13 cellular contexts compared by ENCODE assay signal in the genomic region with DNA sequence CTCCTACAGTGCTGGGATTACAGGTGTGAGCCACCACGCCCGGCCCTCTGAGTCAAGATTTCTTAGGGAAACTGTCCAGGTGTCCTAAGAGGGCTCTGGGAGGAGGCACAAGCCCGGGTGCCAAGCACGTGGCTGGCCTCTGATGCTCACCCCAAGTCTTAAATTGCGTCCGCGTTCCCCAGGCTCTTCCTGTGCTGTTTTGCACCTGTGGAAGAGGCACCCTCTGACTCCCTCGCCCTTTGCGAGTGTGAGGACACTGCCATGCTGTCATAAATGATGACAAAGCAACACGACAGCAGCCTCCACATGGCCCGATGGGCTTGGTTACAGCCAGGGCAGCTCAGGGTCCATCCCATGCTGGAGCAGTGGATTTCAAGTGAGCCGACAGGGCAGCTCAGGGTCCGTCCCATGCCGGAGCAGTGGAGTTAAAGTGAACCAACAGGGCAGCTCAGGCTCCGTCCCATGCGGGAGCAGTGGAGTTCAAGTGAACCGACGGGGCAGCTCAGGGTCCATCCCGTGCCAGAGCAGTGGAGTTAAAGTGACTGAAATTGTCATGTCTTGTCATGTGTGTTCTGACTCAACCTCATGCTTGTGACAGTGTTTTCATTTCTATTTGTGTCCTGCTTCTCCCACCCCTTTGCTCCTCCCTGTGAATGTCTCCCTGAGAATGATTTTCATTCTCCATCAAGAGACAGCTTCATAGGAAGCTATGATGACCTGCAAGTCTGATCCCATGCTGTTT.
"Had no signal": no experiment of that assay in that cellular context is flagged by ENCODE, and none has a peak within 500 bp of the region (broad histone marks: within the 10 kb centered on the region; RNA-seq: fewer than 3 reads in every experiment).

No MANE protein-coding gene starts in this region.

- DNase-seq: activated B cell treated with CpG ODN at 0.5 μM for 24 hours; activated CD4-positive, alpha-beta T cell treated with anti-CD3 and anti-CD28 coated beads, Interleukin-2, amount 10 ng/mL, durations not matched to agents 7 days and 5 days; activated CD8-positive, alpha-beta memory T cell treated with anti-CD3 and anti-CD28 coated beads for 24 hours; activated naive CD4-positive, alpha-beta T cell treated with anti-CD3 and anti-CD28 coated beads, Interleukin-2, amount 10 ng/mL, durations not matched to agents 7 days and 5 days; left ventricle myocardium inferior; substantia nigra; T-helper 17 cell; transverse colon had no signal

- H3K4me1 ChIP-seq: esophagus muscularis mucosa, left ventricle myocardium inferior, parathyroid adenoma, transverse colon had no signal

- H3K27ac ChIP-seq: cardiac muscle cell, esophagus muscularis mucosa, left ventricle myocardium inferior, parathyroid adenoma, transverse colon had no signal

- H3K9me3 ChIP-seq: esophagus muscularis mucosa, left ventricle myocardium inferior, transverse colon had no signal

- ATAC-seq: stimulated activated effector memory CD8-positive, alpha-beta T cell treated with anti-CD3 and anti-CD28 coated beads, Interleukin-12 subunit alpha, Interleukin-12 subunit beta, amount 100 ng/mL, for 72 hours; T-helper 17 cell had no signal

- H3K27me3 ChIP-seq: cardiac muscle cell, esophagus muscularis mucosa, transverse colon had no signal

- H3K4me3 ChIP-seq: cardiac muscle cell, esophagus muscularis mucosa, left ventricle myocardium inferior, smooth muscle cell, transverse colon had no signal
